In genomic region chr1:89997152-89997551, GRCh38 we compare ENCODE assay signal across 7 cellular contexts. TPM values are rescaled to one million over a fixed set of nuclear protein-coding genes. Genes with fewer than 3 reads are reported as not detected.
DNase-seq lines count a peak whose midpoint lies in the region; ATAC-seq, FAIRE-seq and TF ChIP-seq lines count a peak whose summit lies in the region.
"Not testable (repeated sequence)": the region's sequence is repeated elsewhere in the genome, so short reads cannot be mapped to it uniquely, and the experiment has no call there.

No MANE protein-coding gene starts in this region.

- H3K18ac ChIP-seq in neuronal stem cell (ENCODE audit: low read length) = not testable (repeated sequence)

- H4K8ac ChIP-seq in neuronal stem cell (ENCODE audit: low read depth, low read length) = not testable (repeated sequence)

- not testable (repeated sequence) for H2BK120ac ChIP-seq in neuronal stem cell (ENCODE audit: low read depth, low read length)

- intact Hi-C loops in Calu3 (cut with micrococcal nuclease; ENCODE audit: unreplicated experiment) = not testable (repeated sequence)
- intact Hi-C loops in HepG2 (cut with micrococcal nuclease; ENCODE audit: unreplicated experiment) = loop anchor here (10.0 kb wide), 1 partner anchor 412 kb away; no protein-coding TSS in a partner anchor

- not testable (repeated sequence) for BruUV-seq in Calu3 (replicated peaks; lab: Mats Ljungman, UMichigan); HepG2 (replicated peaks; lab: Mats Ljungman, UMichigan)

- H2BK12ac ChIP-seq in neuronal stem cell (ENCODE audit: low read length) = not testable (repeated sequence)

- not testable (repeated sequence) for ATAC-seq in activated naive CD8-positive, alpha-beta T cell treated with anti-CD3 and anti-CD28 coated beads, Interleukin-2, amount 50 U/mL, for 24 hours; HepG2

- H3K27me3 ChIP-seq in MM.1S (replicated peaks; ENCODE audit: insufficient read depth, low read length); HepG2 (ENCODE audit: control insufficient read depth in 1 of 2, insufficient read depth in 2 of 2, low read length in 2 of 2); neuronal stem cell (ENCODE audit: control insufficient read depth in 3 of 3, insufficient read depth in 3 of 3, low read depth in 1 of 3, low read length in 3 of 3): not testable (repeated sequence)

- not testable (repeated sequence) for H3K4me1 ChIP-seq in MM.1S (ENCODE audit: low read length)
- H3K4me1 ChIP-seq in HepG2 (ENCODE audit: insufficient read depth, low read length) = peaks cover 66% of the 10 kb centered on the region
- peaks cover 0 to 12% of the 10 kb centered on the region in 2 donors for H3K4me1 ChIP-seq in neuronal stem cell (ENCODE audit: control insufficient read depth in 2 of 2, insufficient read depth in 1 of 2, low read depth in 1 of 2, low read length in 2 of 2)

- H2BK15ac ChIP-seq in neuronal stem cell (ENCODE audit: low read length) = not testable (repeated sequence)

- TF ChIP-seq RAD21 in HepG2 (CRISPR knock-in tag; IDR thresholded peaks at IDR 0.05) = not testable (repeated sequence)

- not testable (repeated sequence) for DNase-seq in Calu3; MM.1S; activated naive CD8-positive, alpha-beta T cell treated with anti-CD3 and anti-CD28 coated beads, Interleukin-2, amount 50 U/mL, for 24 hours; epithelial cell of proximal tubule (ENCODE audit: low read depth); HepG2 (ENCODE audit: low spot score); neuronal stem cell (ENCODE audit: low spot score)

- H2BK5ac ChIP-seq in neuronal stem cell (ENCODE audit: low read length) = not testable (repeated sequence)

- POLR2A ChIA-PET in HepG2 (lab: Yijun Ruan, JAX) = not testable (repeated sequence)

- H3K23ac ChIP-seq in neuronal stem cell (ENCODE audit: low read depth, low read length, poor library complexity) = not testable (repeated sequence)

- not testable (repeated sequence) for H3K14ac ChIP-seq in neuronal stem cell (ENCODE audit: low read length)

- FAIRE-seq in HepG2 (lab: Jason Lieb, UNC) = not testable (repeated sequence)

- H3K9me3 ChIP-seq in MM.1S (replicated peaks; ENCODE audit: insufficient read depth, low read length); HepG2 (ENCODE audit: low read length); neuronal stem cell (replicated peaks in 1 of 2; ENCODE audit: control insufficient read depth in 2 of 2, insufficient read depth in 1 of 2, low read depth in 1 of 2, low read length in 2 of 2): not testable (repeated sequence)

- not testable (repeated sequence) for TF ChIP-seq CTCF in Calu3 (IDR thresholded peaks at IDR 0.05; ENCODE audit: unreplicated experiment); MM.1S (IDR thresholded peaks at IDR 0.05; ENCODE audit: low read length); VCaP (conservative IDR thresholded peaks at IDR 0.05); epithelial cell of proximal tubule (conservative IDR thresholded peaks at IDR 0.05; ENCODE audit: low read depth, low read length); HepG2 (CRISPR knock-in tag; IDR thresholded peaks at IDR 0.05)

- peaks cover 37% of the 10 kb centered on the region for H3K4me1 Mint-ChIP-seq in Calu3 (ENCODE audit: low read depth, unreplicated experiment)
- H3K4me1 Mint-ChIP-seq in activated naive CD8-positive, alpha-beta T cell treated with anti-CD3 and anti-CD28 coated beads, Interleukin-2, amount 50 U/mL, for 24 hours = peaks cover 44% of the 10 kb centered on the region

- H2AFZ ChIP-seq in MM.1S (ENCODE audit: low read length); HepG2 (ENCODE audit: low read length); neuronal stem cell (ENCODE audit: low read length): not testable (repeated sequence)

- not testable (repeated sequence) for H2AK5ac ChIP-seq in neuronal stem cell (ENCODE audit: low read depth, low read length)

- H3F3A ChIP-seq in MM.1S (ENCODE audit: insufficient read depth, low read length) = peaks cover 13% of the 10 kb centered on the region

- not testable (repeated sequence) for H3K27ac ChIP-seq in MM.1S (ENCODE audit: low read length); HepG2 (ENCODE audit: extremely low read length, insufficient read depth, low read length); neuronal stem cell (replicated peaks; ENCODE audit: low read length)
- peak overlapping the region; percentile 96; the same call in 1 of the 2 replicates for H3K27ac ChIP-seq in VCaP

- H3K79me1 ChIP-seq in neuronal stem cell (ENCODE audit: low read depth, low read length) = not testable (repeated sequence)

- WGBS in HepG2 (ENCODE audit: low lambda C conversion rate) = 98% methylated on average over 4 of the region's 4 CpGs
- no CpG with 5 or more reads among the region's 4 CpGs for WGBS in neuronal stem cell (ENCODE audit: extremely low coverage in 2 of 2, insufficient read length in 2 of 2, insufficient replicate concordance in 1 of 2), 2 donors

- not testable (repeated sequence) for H3K9me3 Mint-ChIP-seq in Calu3 (ENCODE audit: low read depth, unreplicated experiment); activated naive CD8-positive, alpha-beta T cell treated with anti-CD3 and anti-CD28 coated beads, Interleukin-2, amount 50 U/mL, for 24 hours

- not testable (repeated sequence) for H3K4me3 ChIP-seq in MM.1S (ENCODE audit: low read length)
- H3K4me3 ChIP-seq in epithelial cell of proximal tubule (ENCODE audit: low read depth, low read length) (peak overlapping the region; percentile 88), HepG2 (replicated peaks in 1 of 3; ENCODE audit: insufficient read depth in 1 of 3, low read depth in 2 of 3, low read length in 3 of 3) (peak overlapping the region; percentile 79 to 94 (median 88); a peak in 4 of 6 replicates), neuronal stem cell (ENCODE audit: low read length in 2 of 2) (peak overlapping the region in 1 of 2 donors; percentile 96)

- peaks cover 52% of the 10 kb centered on the region for H3K36me3 Mint-ChIP-seq in Calu3 (ENCODE audit: insufficient read depth, unreplicated experiment)
- H3K36me3 Mint-ChIP-seq in activated naive CD8-positive, alpha-beta T cell treated with anti-CD3 and anti-CD28 coated beads, Interleukin-2, amount 50 U/mL, for 24 hours (ENCODE audit: low read depth) = peaks cover 28% of the 10 kb centered on the region

- not testable (repeated sequence) for H3K9me2 ChIP-seq in MM.1S (replicated peaks; ENCODE audit: insufficient read depth, low read length)

- not testable (repeated sequence) for H3K27me3 Mint-ChIP-seq in Calu3 (ENCODE audit: unreplicated experiment); activated naive CD8-positive, alpha-beta T cell treated with anti-CD3 and anti-CD28 coated beads, Interleukin-2, amount 50 U/mL, for 24 hours

- TF ChIP-seq POLR2A in HepG2 (IDR thresholded peaks at IDR 0.05; ENCODE audit: insufficient read depth in 1 of 2, low read depth in 2 of 2, low read length in 2 of 2) = not testable (repeated sequence)

- H3K36me3 ChIP-seq in MM.1S (replicated peaks; ENCODE audit: insufficient read depth, low read length) = not testable (repeated sequence)
- H3K36me3 ChIP-seq in HepG2 (replicated peaks in 1 of 2; ENCODE audit: control insufficient read depth in 1 of 2, insufficient read depth in 2 of 2, low read length in 2 of 2) (peaks cover 3 to 14% of the 10 kb centered on the region in 2 experiments; a peak in 2 of 5 replicates), neuronal stem cell (replicated peaks in 1 of 2; ENCODE audit: control insufficient read depth in 2 of 2, insufficient read depth in 2 of 2, low read length in 2 of 2) (peaks cover 1 to 43% of the 10 kb centered on the region in 2 donors)

- H3K4me2 ChIP-seq in MM.1S (ENCODE audit: low read depth, low read length) (peak overlapping the region; percentile 70; the same call in 1 of the 2 replicates), HepG2 (ENCODE audit: low read depth, low read length) (peak overlapping the region; percentile 69), neuronal stem cell (ENCODE audit: insufficient read depth, low read length, poor library complexity, severe bottlenecking) (peak overlapping the region; percentile 15)

- not testable (repeated sequence) for H4K20me1 ChIP-seq in MM.1S (ENCODE audit: insufficient read depth, low read length)
- H4K20me1 ChIP-seq in HepG2 (ENCODE audit: insufficient read depth, low read length) = peaks cover 55% of the 10 kb centered on the region

- not testable (repeated sequence) for H4K91ac ChIP-seq in neuronal stem cell (ENCODE audit: low read depth, low read length, poor library complexity)

- H3K9ac ChIP-seq in MM.1S (ENCODE audit: low read length); HepG2 (ENCODE audit: insufficient read depth, low read depth, low read length); neuronal stem cell (ENCODE audit: low read depth, low read length, poor library complexity): not testable (repeated sequence)

- TF ChIP-seq EP300 in HepG2 (IDR thresholded peaks at IDR 0.05; ENCODE audit: low read depth in 2 of 2, low read length in 2 of 2); HepG2 (CRISPR knock-in tag; IDR thresholded peaks at IDR 0.05; ENCODE audit: borderline replicate concordance): not testable (repeated sequence)

- peaks cover 71% of the 10 kb centered on the region for H3K79me2 ChIP-seq in MM.1S (ENCODE audit: low read length)
- peaks cover 70% of the 10 kb centered on the region for H3K79me2 ChIP-seq in HepG2 (ENCODE audit: insufficient read depth, low read length)

- in situ Hi-C loops in HepG2 (cut with HindIII; ENCODE audit: extremely low pct_ligation_motif_present, low pct_unique_long_range_greater_than_20kb) = not testable (repeated sequence)

- not testable (repeated sequence) for H3K27ac Mint-ChIP-seq in Calu3 (ENCODE audit: unreplicated experiment); activated naive CD8-positive, alpha-beta T cell treated with anti-CD3 and anti-CD28 coated beads, Interleukin-2, amount 50 U/mL, for 24 hours

- H3K4ac ChIP-seq in neuronal stem cell (ENCODE audit: low read length) = not testable (repeated sequence)

- CTCF ChIA-PET in Calu3 (lab: Charles Lee); HepG2 (lab: Yijun Ruan, JAX; ENCODE audit: low intra/inter-chr PET ratio, low total read pairs): not testable (repeated sequence)

- peak overlapping the region; percentile 92 for H3K4me3 Mint-ChIP-seq in Calu3 (ENCODE audit: low read depth, unreplicated experiment)
- H3K4me3 Mint-ChIP-seq in activated naive CD8-positive, alpha-beta T cell treated with anti-CD3 and anti-CD28 coated beads, Interleukin-2, amount 50 U/mL, for 24 hours = peak overlapping the region; percentile 41

RNA-seq across cellular contexts. Expression of gene ZNF326, which starts 2.2 kb away (rescaled TPM):
- total RNA-seq in Calu3 (2022) (32.4 and 33.4 TPM in 2 replicates), epithelial cell of proximal tubule (7.6 and 9.1 TPM in 2 replicates), HepG2 (2016; rRNA removed; fragmentation: Illumina TruSeq; extraction: Trizol) (16.4 and 20.9 TPM in 2 replicates)
- total RNA-seq in HepG2 (2016; cell fraction: cytosol; rRNA removed; fragmentation: Illumina TruSeq; extraction: Trizol; ENCODE audit: low read depth) = 1.9 and 2.8 TPM in 2 replicates
- 15.5 and 17.4 TPM in 2 replicates for total RNA-seq in HepG2 (2016; cell fraction: insoluble cytoplasmic fraction; rRNA removed; fragmentation: Illumina TruSeq; extraction: Trizol)
- 3.4 and 4.4 TPM in 2 replicates for total RNA-seq in HepG2 (2016; cell fraction: membrane; rRNA removed; fragmentation: Illumina TruSeq; extraction: Trizol)
- 41.1 and 42.9 TPM in 2 replicates for total RNA-seq in HepG2 (2016; cell fraction: nucleus; rRNA removed; fragmentation: Illumina TruSeq; extraction: Trizol)
- 5.4 and 6.3 TPM in 2 replicates for polyA plus RNA-seq in HepG2 (2011; rRNA removed)
- 2.3 and 3.2 TPM in 2 replicates for polyA plus RNA-seq in HepG2 (2011; cell fraction: cytosol; rRNA removed)
- 7.5 and 11.7 TPM in 2 replicates for polyA plus RNA-seq in HepG2 (2011; cell fraction: nucleus; rRNA removed)
- 10.0 and 14.3 TPM in 2 replicates for polyA plus RNA-seq in HepG2 (2012)
- polyA plus RNA-seq in HepG2 (2016; cell fraction: cytosol; fragmentation: Illumina TruSeq; extraction: Trizol; ENCODE audit: low read depth) = 0.93 and 1.4 TPM in 2 replicates
- polyA plus RNA-seq in HepG2 (2016; cell fraction: insoluble cytoplasmic fraction; fragmentation: Illumina TruSeq; extraction: Trizol; ENCODE audit: low read depth) = 45.1 and 46.0 TPM in 2 replicates
- polyA plus RNA-seq in HepG2 (2016; cell fraction: membrane; fragmentation: Illumina TruSeq; extraction: Trizol; ENCODE audit: low read depth) = 2.0 and 2.8 TPM in 2 replicates
- 47.9 and 52.0 TPM in 2 replicates for polyA plus RNA-seq in HepG2 (2016; cell fraction: nucleus; fragmentation: Illumina TruSeq; extraction: Trizol; ENCODE audit: insufficient read depth, low read depth)
- 6.1 and 10.5 TPM in 2 replicates for polyA minus RNA-seq in HepG2 (2011; rRNA and poly(A)+ RNA removed; ENCODE audit: low replicate concordance)
- polyA minus RNA-seq in HepG2 (2011; cell fraction: cytosol; rRNA and poly(A)+ RNA removed) = 2.5 and 3.4 TPM in 2 replicates
- polyA minus RNA-seq in HepG2 (2011; cell fraction: nucleus; rRNA and poly(A)+ RNA removed) = 96.4 and 101 TPM in 2 replicates
- 18.0 TPM for polyA plus RNA-seq in neuronal stem cell (2013, experiment 1 of 2)
- polyA plus RNA-seq in neuronal stem cell (2013, experiment 2 of 2) = 18.2 TPM

Comparison
In these comparisons a context has a peak if more than half of its experiments do, and no peak if none do; other contexts are left out.
1. H3K4me2 ChIP-seq: peak in every context shown above with its lines; median percentile 70 in MM.1S; 69 in HepG2; 15 in neuronal stem cell.